ENCODE assay signal across 15 cellular contexts in genomic region chr22:47355388-47355725, GRCh38.
DNase-seq lines count a peak whose midpoint lies in the region; ATAC-seq and TF ChIP-seq lines count a peak whose summit lies in the region.
"Had no signal": no experiment of that assay in that cellular context is flagged by ENCODE, and none has a peak within 500 bp of the region (broad histone marks: within the 10 kb centered on the region; RNA-seq: fewer than 3 reads in every experiment).

No MANE protein-coding gene starts in this region.

- no peak for TF ChIP-seq POLR2A in testis (IDR thresholded peaks at IDR 0.05)

- no peaks in the 10 kb centered on the region for H3K4me1 Mint-ChIP-seq in GM23338
- H3K4me1 Mint-ChIP-seq: CD14-positive monocyte; CD4-positive, alpha-beta memory T cell had no signal

- 88% methylated on average over 1 to 4 of the region's 4 CpGs for WGBS in testis, 2 donors

- intact Hi-C loops in testis (cut with DNase I; ENCODE audit: low total_unique reads) = no loop called here

- TF ChIP-seq CTCF in testis (IDR thresholded peaks at IDR 0.05) (no peak), GM23338 (conservative IDR thresholded peaks at IDR 0.05; ENCODE audit: low read depth in 2 of 2) (no peak)

- no peak overlapping the region for H3K27ac ChIP-seq in testis
- no peak overlapping the region for H3K27ac ChIP-seq in GM23338 (ENCODE audit: low read depth)
- no peak overlapping the region for H3K27ac ChIP-seq in substantia nigra (ENCODE audit: low read depth, low read length, poor library complexity, severe bottlenecking)
- H3K27ac ChIP-seq: BLaER1 had no signal

- H3K27ac Mint-ChIP-seq in GM23338 = no peak overlapping the region
- H3K27ac Mint-ChIP-seq: CD14-positive monocyte; CD4-positive, alpha-beta memory T cell had no signal

- no peaks in the 10 kb centered on the region for H3K9me3 ChIP-seq in testis

- H3F3A ChIP-seq in GM23338 (replicated peaks; ENCODE audit: low read depth) = no peaks in the 10 kb centered on the region

- H3K79me2 ChIP-seq in GM23338 (replicated peaks; ENCODE audit: insufficient read depth) = no peaks in the 10 kb centered on the region

- H3K27me3 ChIP-seq in testis (no peaks in the 10 kb centered on the region), GM23338 (ENCODE audit: insufficient read depth) (no peaks in the 10 kb centered on the region)
- H3K27me3 ChIP-seq: BLaER1 had no signal

- H3K9me3 Mint-ChIP-seq in GM23338 = peaks cover 100% of the 10 kb centered on the region

- no peaks in the 10 kb centered on the region for H3K4me1 ChIP-seq in testis
- no peaks in the 10 kb centered on the region for H3K4me1 ChIP-seq in GM23338 (ENCODE audit: insufficient read depth)
- H3K4me1 ChIP-seq: BLaER1 had no signal

- H3K4me3 Mint-ChIP-seq in GM23338 = no peak overlapping the region
- H3K4me3 Mint-ChIP-seq: CD14-positive monocyte; CD4-positive, alpha-beta memory T cell had no signal

- peaks cover 3% of the 10 kb centered on the region for H3K27me3 Mint-ChIP-seq in GM23338 (ENCODE audit: insufficient read depth, low read depth, poor library complexity)

- H4K20me1 ChIP-seq in GM23338 (replicated peaks; ENCODE audit: insufficient read depth) = no peaks in the 10 kb centered on the region
- H4K20me1 ChIP-seq: BLaER1 had no signal

- no peaks in the 10 kb centered on the region for H3K9me2 ChIP-seq in GM23338 (ENCODE audit: insufficient read depth)

- peak; percentile 30 for DNase-seq in activated effector memory CD4-positive, alpha-beta T cell treated with anti-CD3 and anti-CD28 coated beads, Interleukin-2, amount 50 U/mL, for 16 hours
- DNase-seq in activated effector memory CD4-positive, alpha-beta T cell treated with Interleukin-2 at 50 U/mL for 16 hours = no peak
- peak; percentile 7 for DNase-seq in activated CD8-positive, alpha-beta memory T cell treated with anti-CD3 and anti-CD28 coated beads, Interleukin-2, amount 50 U/mL, for 48 hours
- DNase-seq in mucosa of gallbladder (ENCODE audit: low spot score) (peak; percentile 8), testis (peak; percentile 4), NCI-H1930 (lab: John Stamatoyannopoulos, UW) (no peak), GM23338 (ENCODE audit: low spot score) (no peak), substantia nigra (lab: John Stamatoyannopoulos, UW) (no peak)
- DNase-seq: 8988T; CD4-positive, alpha-beta memory T cell; DMS79 treated with DMSO at 0.1 percent for 48 hours; GF-D8; HCEC 1CT had no signal

- no peak for ATAC-seq in GM23338

- no peak overlapping the region for H3K4me2 ChIP-seq in GM23338
- H3K4me2 ChIP-seq: BLaER1 had no signal

- peaks cover 60% of the 10 kb centered on the region for H3K36me3 Mint-ChIP-seq in GM23338 (ENCODE audit: low read depth)
- H3K36me3 Mint-ChIP-seq: CD14-positive monocyte; CD4-positive, alpha-beta memory T cell had no signal

- H3K36me3 ChIP-seq in testis (ENCODE audit: low read depth, missing control alignments) (no peaks in the 10 kb centered on the region), GM23338 (ENCODE audit: insufficient read depth) (no peaks in the 10 kb centered on the region)
- H3K36me3 ChIP-seq: BLaER1 had no signal

- H2AFZ ChIP-seq in GM23338 = no peak overlapping the region

- H3K4me3 ChIP-seq in testis (no peak overlapping the region), GM23338 (no peak overlapping the region)
- H3K4me3 ChIP-seq: BLaER1 had no signal

TF ChIP-seq in GM23338, 12 proteins besides CTCF, POLR2A, EP300 and RAD21:
- TF ChIP-seq EZH2 (IDR thresholded peaks at IDR 0.05; ENCODE audit: low read depth, unreplicated experiment) = no peak
- no peak for TF ChIP-seq STAT1 (IDR thresholded peaks at IDR 0.05; ENCODE audit: unreplicated experiment)
- no peak for TF ChIP-seq NANOG (IDR thresholded peaks at IDR 0.05; ENCODE audit: borderline replicate concordance)
- TF ChIP-seq JUNB (IDR thresholded peaks at IDR 0.05; ENCODE audit: unreplicated experiment) = no peak
- no peak for TF ChIP-seq ZNF331 (CRISPR knock-in tag; IDR thresholded peaks at IDR 0.05; ENCODE audit: low read depth)
- no peak for TF ChIP-seq REST (IDR thresholded peaks at IDR 0.05; ENCODE audit: unreplicated experiment)
- no peak for TF ChIP-seq CREB1 (CRISPR knock-in tag; IDR thresholded peaks at IDR 0.05; ENCODE audit: low read depth)
- no peak for TF ChIP-seq ZNF114 (CRISPR knock-in tag; IDR thresholded peaks at IDR 0.05)
- no peak for TF ChIP-seq POLR2AphosphoS5 (IDR thresholded peaks at IDR 0.05; ENCODE audit: low read depth)
- no peak for TF ChIP-seq ZNF462 (CRISPR knock-in tag; IDR thresholded peaks at IDR 0.05)

Comparison
In these comparisons a context has a peak if more than half of its experiments do, and no peak if none do; other contexts are left out.
1. DNase-seq: peak in activated effector memory CD4-positive, alpha-beta T cell treated with anti-CD3 and anti-CD28 coated beads, Interleukin-2, amount 50 U/mL, for 16 hours (single experiment), activated CD8-positive, alpha-beta memory T cell treated with anti-CD3 and anti-CD28 coated beads, Interleukin-2, amount 50 U/mL, for 48 hours (single experiment), mucosa of gallbladder (single experiment) and testis (single experiment); none in activated effector memory CD4-positive, alpha-beta T cell treated with Interleukin-2 at 50 U/mL for 16 hours (single experiment), NCI-H1930 (0 of 2), GM23338 (single experiment) and substantia nigra (0 of 49).